ENCODE assay signal across 1 cellular context in genomic region chr1:172834609-172835008, GRCh38.
TF ChIP-seq lines count a peak whose summit lies in the region.

No MANE protein-coding gene starts in this region.

TF ChIP-seq in GM23338, 12 proteins besides CTCF, POLR2A, EP300 and RAD21 (continued from another document):
- TF ChIP-seq ZNF462 (CRISPR knock-in tag; IDR thresholded peaks at IDR 0.05) = no peak
- TF ChIP-seq POLR2AphosphoS5 (IDR thresholded peaks at IDR 0.05; ENCODE audit: low read depth) = no peak
TF ChIP-seq in GM23338: peak in this region for 0.
